In genomic region chr10:113959383-113959760, GRCh38 we compare ENCODE assay signal across 10 cellular contexts.
DNase-seq lines count a peak whose midpoint lies in the region; ATAC-seq, FAIRE-seq and TF ChIP-seq lines count a peak whose summit lies in the region.
"Had no signal": no experiment of that assay in that cellular context is flagged by ENCODE, and none has a peak within 500 bp of the region (broad histone marks: within the 10 kb centered on the region; RNA-seq: fewer than 3 reads in every experiment).

No MANE protein-coding gene starts in this region.

- H3K27me3 ChIP-seq in mucosa of stomach (ENCODE audit: control insufficient read depth, insufficient read depth, low read length) (no peaks in the 10 kb centered on the region), H9 (ENCODE audit: insufficient read depth, low read length) (no peaks in the 10 kb centered on the region; the same call in 1 of the 2 replicates)

- no peak overlapping the region for H3K14ac ChIP-seq in H9 (ENCODE audit: insufficient read depth, low read length)

- no peak overlapping the region for H2AK5ac ChIP-seq in H9 (ENCODE audit: insufficient read length, low read length)

- H3K18ac ChIP-seq in H9 (ENCODE audit: insufficient read length, low read depth, low read length) = no peak overlapping the region

- H3K9me3 Mint-ChIP-seq in H9 = no peaks in the 10 kb centered on the region

- no peak overlapping the region for H2BK20ac ChIP-seq in H9 (ENCODE audit: low read depth, low read length, poor library complexity, severe bottlenecking)

- H3K36me3 ChIP-seq in mucosa of stomach (ENCODE audit: control insufficient read depth, insufficient read depth, low read length) = no peaks in the 10 kb centered on the region

- H3K79me1 ChIP-seq in H9 (ENCODE audit: insufficient read depth, low read depth, low read length, poor library complexity, severe bottlenecking) = no peaks in the 10 kb centered on the region

- no peak overlapping the region for H3K27ac Mint-ChIP-seq in H9

- no peak overlapping the region for H2BK5ac ChIP-seq in H9 (ENCODE audit: insufficient read length, low read length)

- H2BK120ac ChIP-seq in H9 (ENCODE audit: low read depth, low read length, poor library complexity, severe bottlenecking) = no peak overlapping the region

- no peak overlapping the region for H3K27ac ChIP-seq in H9 (ENCODE audit: insufficient read length, low read depth, low read length)
- H3K27ac ChIP-seq: HL-60, parathyroid adenoma had no signal

- no peak overlapping the region for H2AFZ ChIP-seq in H9 (ENCODE audit: low read length)
- H2AFZ ChIP-seq: parathyroid adenoma had no signal

- peak; percentile 8; the same call in 1 of the 2 replicates for TF ChIP-seq POLR2A in GM12891 (IDR thresholded peaks at IDR 0.05; ENCODE audit: low read depth, low read length)

- peak; percentile 93 for FAIRE-seq in GM12891 (lab: Jason Lieb, UNC)

- no peaks in the 10 kb centered on the region for H3K23me2 ChIP-seq in H9 (ENCODE audit: insufficient read length, low read depth, low read length, poor library complexity, severe bottlenecking)

- H4K5ac ChIP-seq in H9 (ENCODE audit: insufficient read length, low read depth, low read length) = no peak overlapping the region

- no peak overlapping the region for H3K4ac ChIP-seq in H9 (ENCODE audit: low read depth, low read length)

- H3K56ac ChIP-seq in H9 (ENCODE audit: insufficient read length, low read depth, low read length) = no peak overlapping the region

- H3K4me1 Mint-ChIP-seq in H9 = peaks cover 8 to 9% of the 10 kb centered on the region in 2 experiments; a peak in 2 of 4 replicates

- no CpG with 5 or more reads among the region's 6 CpGs for WGBS in H9 (ENCODE audit: extremely low coverage, insufficient read length, low lambda C conversion rate)

- H4K91ac ChIP-seq in H9 (ENCODE audit: insufficient read length, low read depth, low read length) = no peak overlapping the region

- no peaks in the 10 kb centered on the region for H3K27me3 Mint-ChIP-seq in H9 (ENCODE audit: low read depth)

- TF ChIP-seq CTCF in H9 (conservative IDR thresholded peaks at IDR 0.05) = no peak

- no peaks in the 10 kb centered on the region for H3K79me2 ChIP-seq in H9 (ENCODE audit: insufficient read depth, low read length)
- H3K79me2 ChIP-seq: parathyroid adenoma had no signal

- H2BK15ac ChIP-seq in H9 (ENCODE audit: low read depth, low read length) = no peak overlapping the region

- H3K9me3 ChIP-seq in mucosa of stomach (ENCODE audit: control insufficient read depth, low read length) (no peaks in the 10 kb centered on the region), H9 (ENCODE audit: control insufficient read depth, low read depth, low read length) (no peaks in the 10 kb centered on the region)

- no peaks in the 10 kb centered on the region for H4K20me1 ChIP-seq in H9 (ENCODE audit: control insufficient read depth, insufficient read depth, insufficient read length)

- no peak overlapping the region for H3K4me3 Mint-ChIP-seq in H9

- no peak overlapping the region for H3T11ph ChIP-seq in H9 (ENCODE audit: low read length)

- H3K23ac ChIP-seq in H9 (ENCODE audit: insufficient read length, low read depth, low read length) = no peak overlapping the region

- peak; percentile 51 for ATAC-seq in GM21786 (IDR thresholded peaks at IDR 0.05; ENCODE audit: unreplicated experiment)

- H2BK12ac ChIP-seq in H9 (ENCODE audit: insufficient read length, low read depth, low read length) = no peak overlapping the region

- H3K4me2 ChIP-seq in H9 (ENCODE audit: insufficient read depth, insufficient read length, low read length) = no peak overlapping the region

- H3K9ac ChIP-seq in mucosa of stomach (ENCODE audit: low read length) = peak overlapping the region; percentile 80
- H3K9ac ChIP-seq in H9 (ENCODE audit: extremely low read depth, insufficient read length, low read length) = no peak overlapping the region
- H3K9ac ChIP-seq: parathyroid adenoma had no signal

- DNase-seq in GM12891 (ENCODE audit: insufficient read length, low spot score) (no peak), NCI-H2029 treated with DMSO at 0.1 percent for 48 hours (lab: John Stamatoyannopoulos, UW) (peak; percentile 31), globus pallidus (ENCODE audit: low spot score) (no peak), H9 (no peak), 8988T (no peak)
- DNase-seq in stimulated activated CD4-positive, alpha-beta T cell treated with anti-CD3 and anti-CD28 coated beads, Interleukin-4, amount 100 ng/mL, for 24 hours = no peak

- H3K36me3 Mint-ChIP-seq in H9 (ENCODE audit: insufficient read depth in 1 of 3, low read depth in 3 of 3) = no peaks in the 10 kb centered on the region

- H3K4me1 ChIP-seq in mucosa of stomach (ENCODE audit: control insufficient read depth, insufficient read depth, low read length) (peaks cover 52% of the 10 kb centered on the region), H9 (ENCODE audit: insufficient read depth, low read length) (no peaks in the 10 kb centered on the region)
- H3K4me1 ChIP-seq: parathyroid adenoma had no signal

- no peak overlapping the region for H4K8ac ChIP-seq in H9 (replicated peaks; ENCODE audit: insufficient read length, low read depth, low read length)

- H3K4me3 ChIP-seq in mucosa of stomach (ENCODE audit: low read length) = peak overlapping the region; percentile 10

TF ChIP-seq in GM12891, 5 proteins besides CTCF, POLR2A, EP300 and RAD21:
- TF ChIP-seq POU2F2 (IDR thresholded peaks at IDR 0.05; ENCODE audit: low read depth, low read length) (0 out of 2 replicates have a peak, but pooled peaks have one; percentile 35), POLR2AphosphoS5 (IDR thresholded peaks at IDR 0.05; ENCODE audit: low read depth, low read length) (no peak), TAF1 (IDR thresholded peaks at IDR 0.05; ENCODE audit: low read depth, low read length) (no peak), SPI1 (IDR thresholded peaks at IDR 0.05; ENCODE audit: low read depth, low read length) (peak; percentile 60)
TF ChIP-seq in GM12891: peak in this region for 2.
